In genomic region chr4:89829470-89830138, GRCh38 we compare ENCODE assay signal across 1 cellular context.
A peak's percentile ranks its signal among the peaks of the same experiment; 100 is the strongest.
TF ChIP-seq lines count a peak whose summit lies in the region.

No MANE protein-coding gene starts in this region.

TF ChIP-seq in GM12878, 131 proteins besides CTCF, POLR2A, EP300 and RAD21 (continued from another document):
- TF ChIP-seq ELK1 (IDR thresholded peaks at IDR 0.05; ENCODE audit: low read depth, low read length) (no peak), ETV6 (conservative IDR thresholded peaks at IDR 0.05 in 1 of 2, IDR thresholded peaks at IDR 0.05 in 1 of 2; ENCODE audit: borderline replicate concordance in 1 of 2, low read depth in 1 of 2) (peak in 1 of 2 experiments; percentile 84; a peak in 2 of 4 replicates), ATF7 (IDR thresholded peaks at IDR 0.05; ENCODE audit: low read depth) (peak; percentile 75), IKZF1 (conservative IDR thresholded peaks at IDR 0.05) (peak; percentile 71), RUNX3 (IDR thresholded peaks at IDR 0.05; ENCODE audit: low read length) (0 out of 2 replicates have a peak, but pooled peaks have one; percentile 6), RELB (IDR thresholded peaks at IDR 0.05; ENCODE audit: low read depth) (peak; percentile 35; the same call in 1 of the 2 replicates), MTA2 (IDR thresholded peaks at IDR 0.05; ENCODE audit: low read depth) (peak; percentile 73; the same call in 1 of the 2 replicates), IKZF2 (IDR thresholded peaks at IDR 0.05) (peak; percentile 56 to 73; a peak in 3 of 4 replicates), DPF2 (IDR thresholded peaks at IDR 0.05) (peak; percentile 22; the same call in 1 of the 2 replicates), RAD51 (IDR thresholded peaks at IDR 0.05) (peak; percentile 71), POLR2AphosphoS2 (IDR thresholded peaks at IDR 0.05; ENCODE audit: low read depth, low read length) (no peak), USF1 (IDR thresholded peaks at IDR 0.05; ENCODE audit: borderline replicate concordance, extremely low read length, insufficient read depth, low read depth, low read length) (no peak)
